26 cellular contexts compared by ENCODE assay signal in genomic region chr7:127706766-127707165, GRCh38.
"Had no signal": no experiment of that assay in that cellular context is flagged by ENCODE, and none has a peak within 500 bp of the region (broad histone marks: within the 10 kb centered on the region; RNA-seq: fewer than 3 reads in every experiment).

No MANE protein-coding gene starts in this region.

- H3K27ac ChIP-seq: breast epithelium, esophagus squamous epithelium, foreskin keratinocyte, heart right ventricle, pancreas, prostate gland, sigmoid colon, suprapubic skin, tibial artery, upper lobe of right lung, WERI-Rb-1 had no signal

- H3K9me3 ChIP-seq: breast epithelium, pancreas, prostate gland, suprapubic skin, upper lobe of right lung had no signal

- H3K36me3 ChIP-seq: breast epithelium had no signal

- H3K4me1 ChIP-seq: breast epithelium, esophagus squamous epithelium, foreskin keratinocyte, pancreas, prostate gland, suprapubic skin, tibial artery, upper lobe of right lung had no signal

- ATAC-seq: activated CD4-positive, CD25-positive, alpha-beta regulatory T cell treated with anti-CD3 and anti-CD28 coated beads, Interleukin-2, amount 50 U/mL, for 24 hours; naive thymus-derived CD8-positive, alpha-beta T cell; upper lobe of right lung had no signal

- H3K27me3 ChIP-seq: breast epithelium, esophagus squamous epithelium, foreskin keratinocyte, heart right ventricle, pancreas, sigmoid colon, suprapubic skin, tibial artery, upper lobe of right lung had no signal

- DNase-seq: activated CD4-positive, alpha-beta memory T cell treated with anti-CD3 and anti-CD28 coated beads for 36 hours; activated CD4-positive, alpha-beta T cell treated with anti-CD3 and anti-CD28 coated beads for 48 hours; activated CD8-positive, alpha-beta memory T cell treated with anti-CD3 and anti-CD28 coated beads, Interleukin-2, amount 50 U/mL, for 4 hours; activated effector memory CD4-positive, alpha-beta T cell treated with anti-CD3 and anti-CD28 coated beads, Interleukin-2, amount 50 U/mL, for 16 hours; activated naive CD4-positive, alpha-beta T cell treated with anti-CD3 and anti-CD28 coated beads, Interleukin-2, amount 10 ng/mL, durations not matched to agents 7 days and 5 days; activated T-cell treated with anti-CD3 and anti-CD28 coated beads, Interleukin-2, amount 50 U/mL, for 1 hour; amygdala; central memory CD4-positive, alpha-beta T cell; endodermal cell; esophagus squamous epithelium; heart right ventricle; naive thymus-derived CD8-positive, alpha-beta T cell; nucleus accumbens; sigmoid colon; stimulated activated CD4-positive, alpha-beta T cell treated with anti-CD3 and anti-CD28 coated beads, Interleukin-15, amount 100 ng/mL, for 24 hours; stimulated activated CD4-positive, alpha-beta T cell treated with anti-CD3 and anti-CD28 coated beads, Interleukin-2, amount 100 ng/mL, for 24 hours; stimulated activated naive CD4-positive, alpha-beta T cell; upper lobe of right lung; WERI-Rb-1 had no signal

- H3K4me3 ChIP-seq: breast epithelium, esophagus squamous epithelium, heart right ventricle, pancreas, prostate gland, sigmoid colon, suprapubic skin, tibial artery, upper lobe of right lung had no signal
